ENCODE assay signal across 24 cellular contexts in genomic region chr1:245039196-245039595, GRCh38.
A peak's percentile ranks its signal among the peaks of the same experiment; 100 is the strongest.
DNase-seq lines count a peak whose midpoint lies in the region; ATAC-seq and TF ChIP-seq lines count a peak whose summit lies in the region.
"Had no signal": no experiment of that assay in that cellular context is flagged by ENCODE, and none has a peak within 500 bp of the region (broad histone marks: within the 10 kb centered on the region; RNA-seq: fewer than 3 reads in every experiment).

No MANE protein-coding gene starts in this region.

- intact Hi-C loops in thyroid gland (cut with DNase I): no loop called here

- TF ChIP-seq POLR2A in thyroid gland (IDR thresholded peaks at IDR 0.05): no peak

- H3K27ac ChIP-seq in HEK293 (ENCODE audit: extremely low read depth, low read depth, low read length) (no peak overlapping the region), thyroid gland (peak overlapping the region; percentile 14 to 41 (median 34))
- H3K27ac ChIP-seq: BLaER1, GM23248, KMS-11, PC-9, RWPE1, SK-N-MC had no signal

- H3K4me1 ChIP-seq in HEK293 (ENCODE audit: control insufficient read depth, insufficient read depth, low read length) (0 out of 2 replicates have a peak, but pooled peaks cover 2% of the 10 kb centered on the region), thyroid gland (peaks cover 4 to 13% of the 10 kb centered on the region in 2 donors)
- H3K4me1 ChIP-seq: BLaER1 had no signal

- ATAC-seq in GM21786 (IDR thresholded peaks at IDR 0.05; ENCODE audit: unreplicated experiment): no peak

- H3K9me3 ChIP-seq in HEK293 (ENCODE audit: control insufficient read depth, insufficient read depth, low read depth, low read length) (no peaks in the 10 kb centered on the region), thyroid gland (no peaks in the 10 kb centered on the region)

- POLR2A ChIA-PET in HEK293 (lab: Yijun Ruan, JAX): interaction anchor here (0.7 kb wide), 1 partner anchor 74 kb away, joined by 4 read pairs; no protein-coding TSS in a partner anchor

- no peak for TF ChIP-seq CTCF in HEK293 (tag by site-specific recombination; IDR thresholded peaks at IDR 0.05)
- TF ChIP-seq CTCF in thyroid gland (IDR thresholded peaks at IDR 0.05): no peak

- CTCF ChIA-PET in HEK293 (lab: Yijun Ruan, JAX): no interaction called here

- H3K36me3 ChIP-seq in HEK293 (ENCODE audit: control insufficient read depth in 2 of 2, insufficient read depth in 1 of 2, low read length in 2 of 2): no peaks in the 10 kb centered on the region
- H3K36me3 ChIP-seq in thyroid gland: no peaks in the 10 kb centered on the region
- H3K36me3 ChIP-seq: BLaER1 had no signal

- H3K27me3 ChIP-seq in thyroid gland: no peaks in the 10 kb centered on the region
- H3K27me3 ChIP-seq: BLaER1 had no signal

- 38 to 40% methylated on average over 3 of the region's 3 CpGs for WGBS in thyroid gland, 2 donors

- H3K4me3 ChIP-seq in HEK293 (ENCODE audit: low read depth, low read length) (no peak overlapping the region), thyroid gland (replicated peaks in 1 of 3) (no peak overlapping the region)
- H3K4me3 ChIP-seq: BLaER1, GM23248, PC-9, SK-N-MC had no signal

- DNase-seq in DMS53 treated with DMSO at 0.1 percent for 48 hours (lab: John Stamatoyannopoulos, UW; ENCODE audit: unreplicated experiment) (peak; percentile 67), NCI-H2107 treated with DMSO at 0.1 percent for 48 hours (lab: John Stamatoyannopoulos, UW; ENCODE audit: unreplicated experiment) (peak; percentile 65), thyroid gland (peak; percentile 51 to 65), T-helper 1 cell (no peak), islet precursor cell (no peak)
- DNase-seq: Caco-2; CD4-positive, alpha-beta T cell; DMS 273 treated with DMSO at 0.1 percent for 48 hours; GM23248; HCEC 1CT; IMR-90; NCI-H1694; NCI-H510A treated with DMSO at 0.1 percent for 48 hours; NCI-H748 treated with DMSO at 0.1 percent for 48 hours; PC-9; SHP77 treated with DMSO at 0.1 percent for 48 hours; SW 1271; T-helper 2 cell had no signal

TF ChIP-seq in HEK293, 187 proteins besides CTCF, POLR2A, EP300 and RAD21:
- TF ChIP-seq ZNF362 (tag by site-specific recombination; IDR thresholded peaks at IDR 0.05): peak; percentile 95
- TF ChIP-seq ZNF510 (tag by site-specific recombination; IDR thresholded peaks at IDR 0.05; ENCODE audit: insufficient replicate concordance): no peak
- no peak for TF ChIP-seq SP2 (tag by site-specific recombination; IDR thresholded peaks at IDR 0.05)
- TF ChIP-seq ZNF324 (tag by site-specific recombination; IDR thresholded peaks at IDR 0.05): no peak
- 0 out of 2 replicates have a peak, but pooled peaks have one; percentile 18 for TF ChIP-seq ZNF600 (tag by site-specific recombination; IDR thresholded peaks at IDR 0.05)
- TF ChIP-seq HIC1 (tag by site-specific recombination; IDR thresholded peaks at IDR 0.05): no peak
- no peak for TF ChIP-seq ZNF837 (tag by site-specific recombination; IDR thresholded peaks at IDR 0.05)

Comparison
In these comparisons a context has a peak if more than half of its experiments do, and no peak if none do; other contexts are left out.
1. DNase-seq: peak in DMS53 treated with DMSO at 0.1 percent for 48 hours (single experiment), NCI-H2107 treated with DMSO at 0.1 percent for 48 hours (single experiment) and thyroid gland (2 of 2); none in T-helper 1 cell (0 of 5) and islet precursor cell (single experiment).